Comparison of ENCODE assay signal across 18 cellular contexts in the genomic region with DNA sequence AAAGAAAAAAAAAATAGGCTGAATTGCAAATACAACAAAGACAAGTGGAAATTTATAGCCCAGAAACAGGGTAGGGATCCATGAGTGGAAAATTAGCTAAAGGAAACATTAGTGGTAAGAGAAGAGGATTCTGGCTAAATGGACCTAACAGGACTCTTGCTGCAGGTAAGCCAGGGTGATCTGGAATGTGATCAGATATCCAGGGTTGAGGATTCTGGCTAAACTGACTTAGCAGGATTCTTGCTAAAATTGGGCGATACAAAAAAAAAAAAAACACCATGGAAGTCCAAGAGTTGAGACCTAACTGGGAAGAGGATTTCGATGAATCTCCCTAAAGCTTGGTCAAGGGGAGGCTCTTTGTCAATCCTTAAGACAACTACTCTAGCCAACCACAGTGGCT.
DNase-seq lines count a peak whose midpoint lies in the region; ATAC-seq, FAIRE-seq and TF ChIP-seq lines count a peak whose summit lies in the region.
"Had no signal": no experiment of that assay in that cellular context is flagged by ENCODE, and none has a peak within 500 bp of the region (broad histone marks: within the 10 kb centered on the region; RNA-seq: fewer than 3 reads in every experiment).

No MANE protein-coding gene starts in this region.

- TF ChIP-seq RAD21 in GM12878 (IDR thresholded peaks at IDR 0.05; ENCODE audit: insufficient read depth, low read depth, low read length) = no peak

- H3K27ac Mint-ChIP-seq in memory B cell = peak overlapping the region; percentile 70
- peak overlapping the region; percentile 1 for H3K27ac Mint-ChIP-seq in stimulated activated memory B cell treated with anti-CD40 and anti-IgM and Interleukin-4, amounts not matched to agents 10 μg/mL and 1 μg/mL and 100 μg/mL, for 72 hours
- H3K27ac Mint-ChIP-seq: GM23338, H9, HFFc6 had no signal

- no peaks in the 10 kb centered on the region for H3K9me2 ChIP-seq in OCI-LY1 (ENCODE audit: low read depth, low read length)

- CTCF ChIA-PET in GM12878 (lab: Yijun Ruan, JAX) = interaction anchor here (0.9 kb wide), 1 partner anchor 67 kb away, joined by 3 read pairs; no protein-coding TSS in a partner anchor

- in situ Hi-C loops in GM12878 (cut with MboI) = loop anchor here (25.0 kb wide), 1 partner anchor 563 kb away; a partner anchor contains a TSS

- no TSS peak for BruUV-seq in GM12878 (replicated peaks; lab: Mats Ljungman, UMichigan)

- H3K36me3 Mint-ChIP-seq in memory B cell = peaks cover 3% of the 10 kb centered on the region
- H3K36me3 Mint-ChIP-seq in stimulated activated memory B cell treated with anti-CD40 and anti-IgM and Interleukin-4, amounts not matched to agents 10 μg/mL and 1 μg/mL and 100 μg/mL, for 72 hours = peaks cover 6% of the 10 kb centered on the region

- DNase-seq in GM12878 (ENCODE audit: low read depth, low spot score) (no peak), memory B cell (ENCODE audit: low spot score in 2 of 2) (no peak), activated gamma-delta T cell (lab: John Stamatoyannopoulos, UW) (no peak)
- no peak for DNase-seq in activated naive CD4-positive, alpha-beta T cell (lab: John Stamatoyannopoulos, UW)
- DNase-seq: C1 segment of cervical spinal cord; Calu3; CD4-positive, alpha-beta memory T cell; COR-L47; DMS153; DND-41; H9; HFFc6 had no signal

- H3K9ac ChIP-seq in OCI-LY1 (ENCODE audit: low read length) (no peak overlapping the region), GM12878 (ENCODE audit: control insufficient read depth, insufficient read depth, low read length) (no peak overlapping the region)

- no peak overlapping the region for H3K4me3 Mint-ChIP-seq in memory B cell
- H3K4me3 Mint-ChIP-seq in stimulated activated memory B cell treated with anti-CD40 and anti-IgM and Interleukin-4, amounts not matched to agents 10 μg/mL and 1 μg/mL and 100 μg/mL, for 72 hours = no peak overlapping the region
- H3K4me3 Mint-ChIP-seq: CD4-positive, alpha-beta memory T cell; GM23338; H9; HFFc6 had no signal

- WGBS in GM12878 (ENCODE audit: insufficient coverage, insufficient replicate concordance, low lambda C conversion rate, missing lambda C conversion rate) = 34% methylated on average over 2 of the region's 2 CpGs

- no peaks in the 10 kb centered on the region for H3K9me3 ChIP-seq in OCI-LY1 (ENCODE audit: low read length)
- H3K9me3 ChIP-seq in GM12878 (replicated peaks; ENCODE audit: control insufficient read depth, insufficient read depth, low read length) = no peaks in the 10 kb centered on the region; the same call in 2 of the 3 replicates

- H2AFZ ChIP-seq in OCI-LY1 (ENCODE audit: low read length) (no peak overlapping the region), GM12878 (ENCODE audit: control insufficient read depth, low read depth, low read length) (no peak overlapping the region)
- H2AFZ ChIP-seq: GM23338 had no signal

- TF ChIP-seq CTCF in OCI-LY1 (IDR thresholded peaks at IDR 0.05; ENCODE audit: low read length) (no peak), GM12878 (IDR thresholded peaks at IDR 0.05 in 2 of 3, conservative IDR thresholded peaks at IDR 0.05 in 1 of 3; ENCODE audit: control insufficient read depth in 2 of 3, extremely low read depth in 1 of 3, insufficient read depth in 1 of 3, low read depth in 3 of 3, low read length in 3 of 3) (no peak)

- 0 out of 2 replicates have a peak, but pooled peaks cover 4% of the 10 kb centered on the region for H3F3A ChIP-seq in OCI-LY1 (ENCODE audit: insufficient read depth, low read length)

- ATAC-seq in GM12878 (no peak), memory B cell (ENCODE audit: low read depth) (no peak), GM18858 (IDR thresholded peaks at IDR 0.05; ENCODE audit: unreplicated experiment) (no peak)
- ATAC-seq in stimulated activated memory B cell treated with anti-CD40 and anti-IgM and Interleukin-4, amounts not matched to agents 10 μg/mL and 1 μg/mL and 100 μg/mL, for 72 hours = no peak
- ATAC-seq: GM23338, HCT116 had no signal

- H3K27ac ChIP-seq in OCI-LY1 (ENCODE audit: low read depth, low read length, poor library complexity, severe bottlenecking) = peak overlapping the region; percentile 24
- H3K27ac ChIP-seq in GM12878 (ENCODE audit: control insufficient read depth, insufficient read depth) = no peak overlapping the region

- RAD21 ChIA-PET in GM12878 (lab: Charles Lee; ENCODE audit: unreplicated experiment) = interaction anchor here (1.9 kb wide), 1 partner anchor 10 kb away, joined by 12 read pairs; no protein-coding TSS in a partner anchor

- intact Hi-C loops in GM12878 (cut with micrococcal nuclease; ENCODE audit: unreplicated experiment) = no loop called here

- peak; percentile 27 for FAIRE-seq in GM12878 (lab: Jason Lieb, UNC)
- FAIRE-seq: G401.6 had no signal

- no peak for TF ChIP-seq POLR2A in GM12878 (IDR thresholded peaks at IDR 0.05; ENCODE audit: low read depth, low read length)

- H3K4me2 ChIP-seq in OCI-LY1 (ENCODE audit: low read length) = no peak overlapping the region
- no peak overlapping the region for H3K4me2 ChIP-seq in GM12878 (ENCODE audit: control insufficient read depth, insufficient read depth)
- H3K4me2 ChIP-seq: GM23338 had no signal

- POLR2A ChIA-PET in GM12878 (lab: Charles Lee) = interaction anchor here (0.6 kb wide), 2 partner anchors 18 to 46 kb away, joined by 3 read pairs; no protein-coding TSS in a partner anchor

- SMC1A ChIA-PET in GM12878 (lab: Charles Lee; ENCODE audit: uncharacterized antibody, unreplicated experiment) = interaction anchor here (1.9 to 2.5 kb wide), 2 partner anchors 10 to 67 kb away, joined by 6 to 11 read pairs; no protein-coding TSS in a partner anchor

- H3K4me1 Mint-ChIP-seq in memory B cell = peaks cover 10% of the 10 kb centered on the region
- peaks cover 3% of the 10 kb centered on the region for H3K4me1 Mint-ChIP-seq in stimulated activated memory B cell treated with anti-CD40 and anti-IgM and Interleukin-4, amounts not matched to agents 10 μg/mL and 1 μg/mL and 100 μg/mL, for 72 hours
- H3K4me1 Mint-ChIP-seq: GM23338, H9 had no signal

- H3K9me3 Mint-ChIP-seq in memory B cell = peaks cover 6% of the 10 kb centered on the region
- H3K9me3 Mint-ChIP-seq in stimulated activated memory B cell treated with anti-CD40 and anti-IgM and Interleukin-4, amounts not matched to agents 10 μg/mL and 1 μg/mL and 100 μg/mL, for 72 hours = peaks cover 10% of the 10 kb centered on the region
- H3K9me3 Mint-ChIP-seq: H9, HFFc6 had no signal

- H3K36me3 ChIP-seq in OCI-LY1 (ENCODE audit: insufficient read depth, low read length) (no peaks in the 10 kb centered on the region), GM12878 (ENCODE audit: control insufficient read depth in 2 of 2, insufficient read depth in 2 of 2, low read length in 1 of 2) (no peaks in the 10 kb centered on the region)

- H4K20me1 ChIP-seq in OCI-LY1 (ENCODE audit: insufficient read depth, low read length) = no peaks in the 10 kb centered on the region
- H4K20me1 ChIP-seq in GM12878 (ENCODE audit: control insufficient read depth, insufficient read depth) = no peaks in the 10 kb centered on the region

- no peaks in the 10 kb centered on the region for H3K79me2 ChIP-seq in OCI-LY1 (ENCODE audit: insufficient read depth, low read length)
- no peaks in the 10 kb centered on the region for H3K79me2 ChIP-seq in GM12878 (ENCODE audit: control insufficient read depth, insufficient read depth, low read length)

- H3K4me3 ChIP-seq in OCI-LY1 (ENCODE audit: low read depth, low read length, poor library complexity, severe bottlenecking) (no peak overlapping the region), GM12878 (no peak overlapping the region)
- H3K4me3 ChIP-seq: GM23338 had no signal

- H3K27me3 ChIP-seq in OCI-LY1 (ENCODE audit: insufficient read depth, low read length) (no peaks in the 10 kb centered on the region), GM12878 (replicated peaks in 1 of 2; ENCODE audit: control insufficient read depth in 2 of 2, insufficient read depth in 2 of 2, low read length in 1 of 2) (no peaks in the 10 kb centered on the region)

- H3K27me3 Mint-ChIP-seq in memory B cell = no peaks in the 10 kb centered on the region
- H3K27me3 Mint-ChIP-seq in stimulated activated memory B cell treated with anti-CD40 and anti-IgM and Interleukin-4, amounts not matched to agents 10 μg/mL and 1 μg/mL and 100 μg/mL, for 72 hours = no peaks in the 10 kb centered on the region
- H3K27me3 Mint-ChIP-seq: CD4-positive, alpha-beta memory T cell had no signal

- no peak for TF ChIP-seq EP300 in GM12878 (IDR thresholded peaks at IDR 0.05; ENCODE audit: borderline replicate concordance in 1 of 2, control insufficient read depth in 1 of 2, low read depth in 2 of 2, low read length in 2 of 2)

- H3K4me1 ChIP-seq in OCI-LY1 (ENCODE audit: insufficient read depth, low read length, severe bottlenecking) (peaks cover 38% of the 10 kb centered on the region), GM12878 (ENCODE audit: control insufficient read depth, insufficient read depth, low read length) (no peaks in the 10 kb centered on the region)

TF ChIP-seq in GM12878, 131 proteins besides CTCF, POLR2A, EP300 and RAD21 (continues in another document):
- TF ChIP-seq, protein P1, sequence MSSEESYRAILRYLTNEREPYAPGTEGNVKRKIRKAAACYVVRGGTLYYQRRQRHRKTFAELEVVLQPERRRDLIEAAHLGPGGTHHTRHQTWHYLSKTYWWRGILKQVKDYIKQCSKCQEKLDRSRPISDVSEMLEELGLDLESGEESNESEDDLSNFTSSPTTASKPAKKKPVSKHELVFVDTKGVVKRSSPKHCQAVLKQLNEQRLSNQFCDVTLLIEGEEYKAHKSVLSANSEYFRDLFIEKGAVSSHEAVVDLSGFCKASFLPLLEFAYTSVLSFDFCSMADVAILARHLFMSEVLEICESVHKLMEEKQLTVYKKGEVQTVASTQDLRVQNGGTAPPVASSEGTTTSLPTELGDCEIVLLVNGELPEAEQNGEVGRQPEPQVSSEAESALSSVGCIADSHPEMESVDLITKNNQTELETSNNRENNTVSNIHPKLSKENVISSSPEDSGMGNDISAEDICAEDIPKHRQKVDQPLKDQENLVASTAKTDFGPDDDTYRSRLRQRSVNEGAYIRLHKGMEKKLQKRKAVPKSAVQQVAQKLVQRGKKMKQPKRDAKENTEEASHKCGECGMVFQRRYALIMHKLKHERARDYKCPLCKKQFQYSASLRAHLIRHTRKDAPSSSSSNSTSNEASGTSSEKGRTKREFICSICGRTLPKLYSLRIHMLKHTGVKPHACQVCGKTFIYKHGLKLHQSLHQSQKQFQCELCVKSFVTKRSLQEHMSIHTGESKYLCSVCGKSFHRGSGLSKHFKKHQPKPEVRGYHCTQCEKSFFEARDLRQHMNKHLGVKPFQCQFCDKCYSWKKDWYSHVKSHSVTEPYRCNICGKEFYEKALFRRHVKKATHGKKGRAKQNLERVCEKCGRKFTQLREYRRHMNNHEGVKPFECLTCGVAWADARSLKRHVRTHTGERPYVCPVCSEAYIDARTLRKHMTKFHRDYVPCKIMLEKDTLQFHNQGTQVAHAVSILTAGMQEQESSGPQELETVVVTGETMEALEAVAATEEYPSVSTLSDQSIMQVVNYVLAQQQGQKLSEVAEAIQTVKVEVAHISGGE (CRISPR knock-in tag; IDR thresholded peaks at IDR 0.05) = no peak
- TF ChIP-seq CBX5 (IDR thresholded peaks at IDR 0.05; ENCODE audit: low read depth) (no peak), TCF12 (IDR thresholded peaks at IDR 0.05; ENCODE audit: low read depth, low read length) (no peak)
